In the genomic region with DNA sequence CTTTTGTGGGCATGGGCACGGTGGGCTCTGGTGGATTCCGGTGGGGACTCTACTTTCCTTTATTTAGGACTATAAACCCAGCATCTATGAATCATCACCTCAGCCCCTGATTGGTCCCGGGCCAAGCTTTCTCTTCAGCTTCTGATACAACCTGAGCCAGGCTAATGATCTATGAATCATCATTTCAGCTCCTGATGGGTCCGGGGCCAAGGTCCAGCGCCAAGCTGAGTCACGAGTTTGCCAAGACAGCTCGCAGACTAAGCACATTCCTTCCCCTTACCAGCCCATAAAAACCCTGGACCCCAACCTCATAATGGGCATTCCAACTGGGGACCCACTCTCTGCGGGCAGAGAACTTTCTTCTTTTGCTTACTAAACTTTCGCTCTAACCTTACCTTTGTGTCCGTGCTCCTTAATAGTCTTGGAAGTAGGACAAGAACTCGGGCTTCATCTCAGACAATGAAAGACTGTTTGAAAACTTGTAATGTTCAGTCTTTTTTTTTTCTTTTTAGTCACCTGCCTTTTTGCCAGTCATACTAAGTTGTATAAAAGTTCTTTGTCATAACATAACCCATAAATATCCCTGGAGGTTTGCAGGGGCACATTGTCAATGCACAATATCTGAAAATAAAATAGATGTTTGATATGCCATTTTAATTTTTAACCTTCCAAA, we compare ENCODE assay signal across 12 cellular contexts.
DNase-seq lines count a peak whose midpoint lies in the region; ATAC-seq, FAIRE-seq and TF ChIP-seq lines count a peak whose summit lies in the region.
"Had no signal": no experiment of that assay in that cellular context is flagged by ENCODE, and none has a peak within 500 bp of the region (broad histone marks: within the 10 kb centered on the region; RNA-seq: fewer than 3 reads in every experiment).

No MANE protein-coding gene starts in this region.

- H3K4me3 Mint-ChIP-seq in immature natural killer cell, result no peak overlapping the region
- H3K4me3 Mint-ChIP-seq: endodermal cell had no signal

- TF ChIP-seq CTCF in RWPE1 (conservative IDR thresholded peaks at IDR 0.05; ENCODE audit: low read depth) (no peak), tibial artery (IDR thresholded peaks at IDR 0.05) (no peak)

- H3K27me3 Mint-ChIP-seq in immature natural killer cell (ENCODE audit: low read depth in 3 of 3), result no peaks in the 10 kb centered on the region

- no peaks in the 10 kb centered on the region for H3K4me1 Mint-ChIP-seq in immature natural killer cell

- no peaks in the 10 kb centered on the region for H3K9me3 ChIP-seq in skeletal muscle satellite cell (replicated peaks; ENCODE audit: low read length)
- no peaks in the 10 kb centered on the region for H3K9me3 ChIP-seq in tibial artery

- intact Hi-C loops in tibial artery (cut with DNase I; ENCODE audit: low total_unique reads), result no loop called here

- H3K27ac Mint-ChIP-seq in immature natural killer cell, result no peak overlapping the region
- H3K27ac Mint-ChIP-seq: activated T-helper 2 cell treated with anti-CD3 and anti-CD28 coated beads, Interferon-gamma antibody, Interleukin-2, Interleukin-4, amounts not matched to agents 10 μg/mL and 5 μg/mL and 100 μg/mL, durations not matched to agents 14 hours and 24 hours and 36 hours; endodermal cell had no signal

- DNase-seq in H54 (ENCODE audit: insufficient read length, low spot score) (peak; percentile 20), RWPE1 (ENCODE audit: low spot score) (peak; percentile 88), fibroblast of peridontal ligament (ENCODE audit: extremely low read depth) (peak; percentile 64), tibial artery (no peak), NCI-H1694 treated with DMSO at 0.1 percent for 48 hours (lab: John Stamatoyannopoulos, UW) (no peak), immature natural killer cell (no peak)
- DNase-seq: NCI-H526 treated with DMSO at 0.1 percent for 48 hours; stimulated activated naive CD4-positive, alpha-beta T cell had no signal

- CTCF ChIA-PET in RWPE1 (lab: Yijun Ruan, JAX), result interaction anchor here (0.6 kb wide), 1 partner anchor 1209 kb away, joined by 3 read pairs; no protein-coding TSS in a partner anchor

- peak overlapping the region; percentile 52 for H3K4me3 ChIP-seq in skeletal muscle satellite cell (ENCODE audit: low read length)
- no peak overlapping the region for H3K4me3 ChIP-seq in tibial artery

- POLR2A ChIA-PET in RWPE1 (lab: Yijun Ruan, JAX; ENCODE audit: low non-redundant PET), result no interaction called here

- no peaks in the 10 kb centered on the region for H3K36me3 ChIP-seq in skeletal muscle satellite cell (ENCODE audit: insufficient read depth, low read length)
- no peaks in the 10 kb centered on the region for H3K36me3 ChIP-seq in tibial artery

- FAIRE-seq in H54 (lab: Jason Lieb, UNC), result peak; percentile 96

- peak overlapping the region; percentile 72 for H3K4me2 ChIP-seq in skeletal muscle satellite cell (ENCODE audit: low read length)

- H3K9ac ChIP-seq in skeletal muscle satellite cell (ENCODE audit: low read depth, low read length), result peak overlapping the region; percentile 64

- H3K4me1 ChIP-seq in skeletal muscle satellite cell (ENCODE audit: control insufficient read depth, insufficient read depth, low read length) (peaks cover 43% of the 10 kb centered on the region), tibial artery (peaks cover 0 to 5% (median 3%) of the 10 kb centered on the region in 4 donors)

- no peaks in the 10 kb centered on the region for H3K27me3 ChIP-seq in skeletal muscle satellite cell (ENCODE audit: control insufficient read depth, insufficient read depth, low read length)
- no peaks in the 10 kb centered on the region for H3K27me3 ChIP-seq in tibial artery

- no peak for ATAC-seq in HG03521 (IDR thresholded peaks at IDR 0.05; ENCODE audit: unreplicated experiment)

- TF ChIP-seq POLR2A in H54 (IDR thresholded peaks at IDR 0.05; ENCODE audit: low read depth, low read length), result no peak

- peaks cover 0 to 28% (median 9%) of the 10 kb centered on the region in 6 donors for H3K9me3 Mint-ChIP-seq in immature natural killer cell
- H3K9me3 Mint-ChIP-seq: activated T-helper 2 cell treated with anti-CD3 and anti-CD28 coated beads, Interferon-gamma antibody, Interleukin-2, Interleukin-4, amounts not matched to agents 10 μg/mL and 5 μg/mL and 100 μg/mL, durations not matched to agents 14 hours and 24 hours and 36 hours; endodermal cell had no signal

- H3K27ac ChIP-seq in RWPE1 (peak overlapping the region; percentile 91), tibial artery (no peak overlapping the region)

- H3K36me3 Mint-ChIP-seq in immature natural killer cell, result no peaks in the 10 kb centered on the region

Comparison
In these comparisons a context has a peak if more than half of its experiments do, and no peak if none do; other contexts are left out.
1. DNase-seq: peak in H54 (single experiment), RWPE1 (single experiment) and fibroblast of peridontal ligament (single experiment); none in tibial artery (0 of 2), NCI-H1694 treated with DMSO at 0.1 percent for 48 hours (single experiment) and immature natural killer cell (0 of 3).